Comparison of ENCODE assay signal across 8 cellular contexts in genomic region chr17:2123467-2124251, GRCh38.
DNase-seq lines count a peak whose midpoint lies in the region; ATAC-seq and TF ChIP-seq lines count a peak whose summit lies in the region.

No MANE protein-coding gene starts in this region.

- H3K4me3 Mint-ChIP-seq in progenitor cell of endocrine pancreas (ENCODE audit: low read depth): no peak overlapping the region

- POLR2A ChIA-PET in A673 (lab: Charles Lee; ENCODE audit: low non-redundant PET): no interaction called here

- CTCF ChIA-PET in A673 (lab: Charles Lee): no interaction called here

- H3K27me3 ChIP-seq in A673 (replicated peaks; ENCODE audit: insufficient read depth, low read depth, low read length, poor library complexity) (no peaks in the 10 kb centered on the region), HUES48 (ENCODE audit: control insufficient read depth, insufficient read depth, low read length) (no peaks in the 10 kb centered on the region), body of pancreas (no peaks in the 10 kb centered on the region), transverse colon (no peaks in the 10 kb centered on the region)

- no peaks in the 10 kb centered on the region for H3K27me3 Mint-ChIP-seq in progenitor cell of endocrine pancreas

- in situ Hi-C loops in transverse colon (cut with MboI; ENCODE audit: low pct_ligation_motif_present in 1 of 4, low pct_unique_long_range_greater_than_20kb in 1 of 4, low sequenced_read_pairs in 3 of 4): no loop called here

- intact Hi-C loops in A673 (cut with micrococcal nuclease; ENCODE audit: unreplicated experiment) (no loop called here), body of pancreas (cut with DNase I) (no loop called here), transverse colon (cut with DNase I; ENCODE audit: low total_unique reads) (no loop called here)

- H3K36me3 ChIP-seq in A673 (ENCODE audit: insufficient read depth, low read length, poor library complexity, severe bottlenecking) (no peaks in the 10 kb centered on the region), HUES48 (ENCODE audit: control insufficient read depth, insufficient read depth, low read length) (no peaks in the 10 kb centered on the region), body of pancreas (replicated peaks in 1 of 2; ENCODE audit: insufficient read depth in 1 of 2, low read depth in 2 of 2) (no peaks in the 10 kb centered on the region), transverse colon (no peaks in the 10 kb centered on the region)

- DNase-seq in A673 (ENCODE audit: low spot score) (no peak), body of pancreas (peak in 1 of 4 donors; percentile 38), left lobe of liver (ENCODE audit: low spot score) (peak; percentile 42), transverse colon (peak; percentile 44), progenitor cell of endocrine pancreas (ENCODE audit: low spot score, unreplicated experiment) (no peak), COLO668 (lab: John Stamatoyannopoulos, UW; ENCODE audit: unreplicated experiment) (no peak)

- H3K9me3 Mint-ChIP-seq in progenitor cell of endocrine pancreas (ENCODE audit: low read depth): no peaks in the 10 kb centered on the region

- BruUV-seq in A673 (replicated peaks; lab: Mats Ljungman, UMichigan): no TSS peak

- peaks cover 11% of the 10 kb centered on the region for H3K36me3 Mint-ChIP-seq in progenitor cell of endocrine pancreas (ENCODE audit: insufficient read depth)

- H3K4me1 ChIP-seq in A673 (ENCODE audit: insufficient read depth, low read length, poor library complexity, severe bottlenecking): peaks cover 25% of the 10 kb centered on the region
- peaks cover 25% of the 10 kb centered on the region for H3K4me1 ChIP-seq in HUES48 (ENCODE audit: control insufficient read depth, insufficient read depth, low read length)
- H3K4me1 ChIP-seq in body of pancreas: peaks cover 9% of the 10 kb centered on the region
- peaks cover 20 to 34% (median 26%) of the 10 kb centered on the region in 4 donors for H3K4me1 ChIP-seq in transverse colon

- TF ChIP-seq CTCF in A673 (conservative IDR thresholded peaks at IDR 0.05; ENCODE audit: low read depth, low read length) (no peak), body of pancreas (IDR thresholded peaks at IDR 0.05) (no peak), transverse colon (IDR thresholded peaks at IDR 0.05) (peak in 3 of 5 experiments; percentile 9 to 31 (median 23)), progenitor cell of endocrine pancreas (IDR thresholded peaks at IDR 0.05; ENCODE audit: unreplicated experiment) (no peak)

- 53 to 82% methylated on average over 4 of the region's 4 CpGs for WGBS in body of pancreas, 2 donors
- WGBS in transverse colon (ENCODE audit: low coverage in 1 of 2), 2 donors: 11 to 35% methylated on average over 3 to 4 of the region's 4 CpGs

- no peak overlapping the region for H3K9ac ChIP-seq in HUES48 (ENCODE audit: low read depth, low read length)

- H3K4me1 Mint-ChIP-seq in progenitor cell of endocrine pancreas (ENCODE audit: low read depth): no peaks in the 10 kb centered on the region

- TF ChIP-seq POLR2A in body of pancreas (IDR thresholded peaks at IDR 0.05) (no peak), transverse colon (IDR thresholded peaks at IDR 0.05) (no peak)

- H3K27ac ChIP-seq in A673 (ENCODE audit: low read depth, low read length, poor library complexity, severe bottlenecking): peak overlapping the region; percentile 32
- peak overlapping the region; percentile 25 for H3K27ac ChIP-seq in HUES48 (ENCODE audit: low read depth, low read length)
- H3K27ac ChIP-seq in body of pancreas: peak overlapping the region in 3 of 4 donors; percentile 19 to 58 (median 56)
- H3K27ac ChIP-seq in transverse colon: peak overlapping the region; percentile 72 to 83 (median 78)

- no peak for TF ChIP-seq EP300 in transverse colon (IDR thresholded peaks at IDR 0.05; ENCODE audit: low read depth)

- H3K4me3 ChIP-seq in A673 (ENCODE audit: low read depth, low read length, poor library complexity, severe bottlenecking) (no peak overlapping the region), HUES48 (ENCODE audit: low read depth, low read length) (no peak overlapping the region), body of pancreas (no peak overlapping the region), transverse colon (no peak overlapping the region)

- ATAC-seq in body of pancreas (no peak), left lobe of liver (peak; percentile 31), GM19452 (IDR thresholded peaks at IDR 0.05; ENCODE audit: unreplicated experiment) (no peak)

- H3K27ac Mint-ChIP-seq in progenitor cell of endocrine pancreas: no peak overlapping the region

- H3K9me3 ChIP-seq in A673 (ENCODE audit: low read depth, low read length, poor library complexity, severe bottlenecking): no peaks in the 10 kb centered on the region
- H3K9me3 ChIP-seq in HUES48 (ENCODE audit: control insufficient read depth, insufficient read depth, low read length): no peaks in the 10 kb centered on the region
- no peaks in the 10 kb centered on the region for H3K9me3 ChIP-seq in body of pancreas
- no peaks in the 10 kb centered on the region for H3K9me3 ChIP-seq in transverse colon

Comparison
In these comparisons a context has a peak if more than half of its experiments do, and no peak if none do; other contexts are left out.
1. DNase-seq: peak in left lobe of liver (single experiment) and transverse colon (single experiment); none in A673 (single experiment), progenitor cell of endocrine pancreas (single experiment) and COLO668 (single experiment).
2. H3K27ac ChIP-seq: peak in every context shown above with its lines; median percentile 78 in transverse colon; 56 in body of pancreas; 32 in A673; 25 in HUES48.
3. CTCF ChIP-seq: peak in transverse colon (3 of 5); none in A673 (single experiment), body of pancreas (0 of 7) and progenitor cell of endocrine pancreas (single experiment).